Comparison of ENCODE assay signal across 16 cellular contexts in the genomic region with DNA sequence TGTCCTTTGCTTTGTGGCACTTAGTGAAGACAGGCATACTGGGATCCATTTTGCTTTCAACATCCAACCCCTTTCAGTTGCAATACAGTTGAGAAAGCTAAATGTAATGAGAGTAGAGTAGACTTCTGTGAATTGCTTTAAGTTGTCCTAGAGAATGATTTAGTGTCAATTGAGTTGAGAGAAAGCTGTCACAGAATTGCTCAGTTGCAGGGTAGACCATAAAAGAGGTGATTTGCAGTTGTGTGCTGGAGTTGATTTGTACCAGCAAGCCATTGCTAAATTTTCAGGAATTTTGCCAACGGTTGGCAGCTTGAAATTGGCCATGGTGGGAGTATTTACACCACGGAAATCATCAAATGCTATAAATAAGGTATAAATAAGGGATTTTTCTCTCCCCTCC. TPM values are rescaled to one million over a fixed set of nuclear protein-coding genes. Genes with fewer than 3 reads are reported as not detected.
A peak's percentile ranks its signal among the peaks of the same experiment; 100 is the strongest.
DNase-seq lines count a peak whose midpoint lies in the region; ATAC-seq and TF ChIP-seq lines count a peak whose summit lies in the region.
"Had no signal": no experiment of that assay in that cellular context is flagged by ENCODE, and none has a peak within 500 bp of the region (broad histone marks: within the 10 kb centered on the region; RNA-seq: fewer than 3 reads in every experiment).

No MANE protein-coding gene starts in this region.

- H3K79me2 ChIP-seq in PC-3 (ENCODE audit: low read length): peaks cover 67% of the 10 kb centered on the region

- H3K9me3 Mint-ChIP-seq in activated CD4-positive, alpha-beta T cell treated with anti-CD3 and anti-CD28 coated beads for 36 hours (ENCODE audit: low read depth): no peaks in the 10 kb centered on the region
- H3K9me3 Mint-ChIP-seq: naive thymus-derived CD8-positive, alpha-beta T cell had no signal

- CTCF ChIA-PET in activated CD4-positive, alpha-beta T cell treated with anti-CD3 and anti-CD28 coated beads for 36 hours (lab: Charles Lee): interaction anchor here (0.6 to 1.1 kb wide), 3 partner anchors 8 to 27 kb away, joined by 3 read pairs; no protein-coding TSS in a partner anchor
- CTCF ChIA-PET in PC-3 (lab: Charles Lee): interaction anchor here (0.7 kb wide), 1 partner anchor 133 kb away, joined by 5 read pairs; no protein-coding TSS in a partner anchor

- intact Hi-C loops in activated CD4-positive, alpha-beta T cell treated with anti-CD3 and anti-CD28 coated beads for 36 hours (cut with DNase I, micrococcal nuclease): loop anchor here (5.0 to 10.0 kb wide), 4 partner anchors 64 to 1088 kb away; a partner anchor contains a TSS
- intact Hi-C loops in PC-3 (cut with micrococcal nuclease): loop anchor here (5.0 kb wide), 1 partner anchor 74 kb away; no protein-coding TSS in a partner anchor

- peaks cover 39% of the 10 kb centered on the region for H3K4me1 ChIP-seq in PC-3 (ENCODE audit: insufficient read depth, low read length)
- H3K4me1 ChIP-seq in subcutaneous abdominal adipose tissue (ENCODE audit: control insufficient read depth in 5 of 5, insufficient read depth in 5 of 5, low read length in 5 of 5): peaks cover 2 to 59% (median 53%) of the 10 kb centered on the region in 5 donors

- H3K4me3 ChIP-seq in PC-3 (ENCODE audit: low read length): peak overlapping the region; percentile 86
- H3K4me3 ChIP-seq in subcutaneous abdominal adipose tissue (ENCODE audit: low read depth in 1 of 5, low read length in 5 of 5): peak overlapping the region; percentile 85 to 95 (median 89)
- H3K4me3 ChIP-seq: heart left ventricle, transverse colon had no signal

- BruUV-seq in PC-3 (replicated peaks; lab: Mats Ljungman, UMichigan): no TSS peak

- H3K9me3 ChIP-seq in PC-3 (ENCODE audit: low read length): no peaks in the 10 kb centered on the region
- no peaks in the 10 kb centered on the region for H3K9me3 ChIP-seq in subcutaneous abdominal adipose tissue (ENCODE audit: control insufficient read depth in 5 of 5, low read length in 5 of 5)
- H3K9me3 ChIP-seq: heart left ventricle, left lung, transverse colon had no signal

- H3K27ac Mint-ChIP-seq in activated CD4-positive, alpha-beta T cell treated with anti-CD3 and anti-CD28 coated beads for 36 hours: peak overlapping the region; percentile 57

- H3K36me3 ChIP-seq in PC-3 (ENCODE audit: low read depth, low read length) (no peaks in the 10 kb centered on the region), subcutaneous abdominal adipose tissue (ENCODE audit: control insufficient read depth in 5 of 5, insufficient read depth in 5 of 5, low read length in 5 of 5) (peaks cover 0 to 6% (median 0%) of the 10 kb centered on the region in 5 donors)
- H3K36me3 ChIP-seq: heart left ventricle, left lung, transverse colon had no signal

- H3K27me3 ChIP-seq in PC-3 (ENCODE audit: low read length): no peaks in the 10 kb centered on the region
- no peaks in the 10 kb centered on the region for H3K27me3 ChIP-seq in subcutaneous abdominal adipose tissue (ENCODE audit: control insufficient read depth in 5 of 5, insufficient read depth in 4 of 5, low read length in 5 of 5)
- H3K27me3 ChIP-seq: heart left ventricle, left lung, transverse colon had no signal

- H3K36me3 Mint-ChIP-seq in activated CD4-positive, alpha-beta T cell treated with anti-CD3 and anti-CD28 coated beads for 36 hours (ENCODE audit: low read depth): no peaks in the 10 kb centered on the region
- H3K36me3 Mint-ChIP-seq: naive thymus-derived CD8-positive, alpha-beta T cell had no signal

- peaks cover 4% of the 10 kb centered on the region for H3K27me3 Mint-ChIP-seq in activated CD4-positive, alpha-beta T cell treated with anti-CD3 and anti-CD28 coated beads for 36 hours
- H3K27me3 Mint-ChIP-seq: naive thymus-derived CD8-positive, alpha-beta T cell had no signal

- H3K4me3 Mint-ChIP-seq in activated CD4-positive, alpha-beta T cell treated with anti-CD3 and anti-CD28 coated beads for 36 hours: no peak overlapping the region

- no peak for DNase-seq in activated CD4-positive, alpha-beta T cell treated with anti-CD3 and anti-CD28 coated beads for 36 hours
- no peak for DNase-seq in activated CD4-positive, alpha-beta T cell treated with anti-CD3 and anti-CD28 coated beads, Interleukin-2, amount 50 U/mL, for 4 hours
- DNase-seq in PC-3 (no peak), fibroblast of gingiva (ENCODE audit: low read depth) (peak; percentile 14), NCI-H2227 (lab: John Stamatoyannopoulos, UW; ENCODE audit: unreplicated experiment) (no peak), NK-92 (lab: John Stamatoyannopoulos, UW; ENCODE audit: unreplicated experiment) (no peak)
- DNase-seq: ACHN; effector memory CD4-positive, alpha-beta T cell; heart left ventricle; left lung; naive thymus-derived CD8-positive, alpha-beta T cell; NCI-H526; SIG-M5; transverse colon had no signal

- H2AFZ ChIP-seq in PC-3 (ENCODE audit: low read length): no peak overlapping the region

- H3K9ac ChIP-seq in PC-3 (ENCODE audit: low read length) (no peak overlapping the region), subcutaneous abdominal adipose tissue (ENCODE audit: low read length in 5 of 5) (peak overlapping the region in 3 of 5 donors; percentile 51 to 100 (median 79))

- H3F3A ChIP-seq in PC-3 (ENCODE audit: low read length, unreplicated experiment): no peaks in the 10 kb centered on the region

- no peak overlapping the region for H3K27ac ChIP-seq in PC-3 (ENCODE audit: low read length)
- peak overlapping the region; percentile 88 for H3K27ac ChIP-seq in subcutaneous abdominal adipose tissue (ENCODE audit: low read depth, low read length)
- H3K27ac ChIP-seq: heart left ventricle, transverse colon had no signal

- H4K20me1 ChIP-seq in PC-3 (ENCODE audit: low read length): peaks cover 22% of the 10 kb centered on the region; the same call in 1 of the 2 replicates

- no peak for TF ChIP-seq CTCF in PC-3 (conservative IDR thresholded peaks at IDR 0.05; ENCODE audit: low read depth, low read length)

- peak overlapping the region; percentile 97 for H3K4me2 ChIP-seq in PC-3 (ENCODE audit: low read length)

- peaks cover 40% of the 10 kb centered on the region for H3K4me1 Mint-ChIP-seq in activated CD4-positive, alpha-beta T cell treated with anti-CD3 and anti-CD28 coated beads for 36 hours

- H3K9me2 ChIP-seq in PC-3 (replicated peaks; ENCODE audit: low read length): no peaks in the 10 kb centered on the region

- POLR2A ChIA-PET in activated CD4-positive, alpha-beta T cell treated with anti-CD3 and anti-CD28 coated beads for 36 hours (lab: Charles Lee): no interaction called here
- POLR2A ChIA-PET in PC-3 (lab: Charles Lee; ENCODE audit: unreplicated experiment): no interaction called here

- no peak for ATAC-seq in activated CD4-positive, alpha-beta T cell treated with anti-CD3 and anti-CD28 coated beads for 36 hours
- ATAC-seq in PC-3 (no peak), GM18502 (IDR thresholded peaks at IDR 0.05; ENCODE audit: poor library complexity, unreplicated experiment) (no peak)
- ATAC-seq: heart left ventricle; left lung; naive thymus-derived CD8-positive, alpha-beta T cell had no signal

RNA-seq across cellular contexts. Expression of a gene that starts 2.2 kb away (rescaled TPM):
- 1 to 10 TPM; 8.6 to 9.8 TPM for total RNA-seq in activated CD4-positive, alpha-beta T cell treated with anti-CD3 and anti-CD28 coated beads for 36 hours
- 27.1 and 29.5 TPM in 2 replicates for total RNA-seq in PC-3 (2014; rRNA removed)
